20 cellular contexts compared by ENCODE assay signal in genomic region chr18:79912994-79913831, GRCh38. TPM values are rescaled to one million over a fixed set of nuclear protein-coding genes. Genes with fewer than 3 reads are reported as not detected.
DNase-seq lines count a peak whose midpoint lies in the region; ATAC-seq, FAIRE-seq and TF ChIP-seq lines count a peak whose summit lies in the region.
"Had no signal": no experiment of that assay in that cellular context is flagged by ENCODE, and none has a peak within 500 bp of the region (broad histone marks: within the 10 kb centered on the region; RNA-seq: fewer than 3 reads in every experiment).

No MANE protein-coding gene starts in this region.

- peaks cover 35% of the 10 kb centered on the region for H3K4me1 ChIP-seq in BLaER1
- peaks cover 0 to 12% (median 6%) of the 10 kb centered on the region in 4 experiments; a peak in 5 of 7 replicates for H3K4me1 ChIP-seq in H1 (replicated peaks in 1 of 4; ENCODE audit: control insufficient read depth in 3 of 4, insufficient read depth in 4 of 4, low read length in 3 of 4)
- H3K4me1 ChIP-seq: ascending aorta, right lobe of liver had no signal

- H3K27me3 Mint-ChIP-seq in IgD-negative memory B cell: no peaks in the 10 kb centered on the region
- no peaks in the 10 kb centered on the region for H3K27me3 Mint-ChIP-seq in naive thymus-derived CD8-positive, alpha-beta T cell
- H3K27me3 Mint-ChIP-seq: stimulated activated naive CD8-positive, alpha-beta T cell treated with anti-CD3 and anti-CD28 coated beads, Interleukin-15, amount 100 ng/mL, for 72 hours had no signal

- in situ Hi-C loops in G401 (cut with HindIII; ENCODE audit: low sequenced_read_pairs): no loop called here

- H3K9ac ChIP-seq in BLaER1 (no peak overlapping the region), H1 (replicated peaks in 1 of 4; ENCODE audit: extremely low read depth in 1 of 4, low read depth in 3 of 4, low read length in 3 of 4) (no peak overlapping the region; a peak in 1 of 7 replicates)
- H3K9ac ChIP-seq: GM23248 had no signal

- no peaks in the 10 kb centered on the region for H3K27me3 ChIP-seq in BLaER1
- H3K27me3 ChIP-seq in H1 (replicated peaks in 1 of 4; ENCODE audit: control insufficient read depth in 3 of 4, extremely low read depth in 1 of 4, insufficient read depth in 3 of 4, low read length in 3 of 4): no peaks in the 10 kb centered on the region
- H3K27me3 ChIP-seq: ascending aorta, right lobe of liver had no signal

- H2BK12ac ChIP-seq in H1 (ENCODE audit: low read depth, low read length): no peak overlapping the region

- no peak overlapping the region for H3K14ac ChIP-seq in H1 (ENCODE audit: insufficient read length)

- FAIRE-seq in H1 (lab: Jason Lieb, UNC): no peak
- FAIRE-seq in GM19239 (lab: Jason Lieb, UNC): no peak
- FAIRE-seq: GM12892 had no signal

- H3K4me1 Mint-ChIP-seq in IgD-negative memory B cell: peaks cover 7 to 16% (median 13%) of the 10 kb centered on the region in 3 donors
- H3K4me1 Mint-ChIP-seq in naive thymus-derived CD8-positive, alpha-beta T cell: peaks cover 22 to 51% (median 37%) of the 10 kb centered on the region in 4 donors

- no peak for ATAC-seq in naive thymus-derived CD8-positive, alpha-beta T cell
- ATAC-seq in GM19324 (IDR thresholded peaks at IDR 0.05; ENCODE audit: low FRiP score, unreplicated experiment): no peak

- peaks cover 12% of the 10 kb centered on the region for H3K36me3 Mint-ChIP-seq in IgD-negative memory B cell
- peaks cover 0 to 20% (median 12%) of the 10 kb centered on the region in 3 donors for H3K36me3 Mint-ChIP-seq in naive thymus-derived CD8-positive, alpha-beta T cell

- H3K79me1 ChIP-seq in H1 (ENCODE audit: low read depth, low read length): 0 out of 2 replicates have a peak, but pooled peaks cover 6% of the 10 kb centered on the region

- H3K23ac ChIP-seq in H1 (ENCODE audit: insufficient read length): no peak overlapping the region

- H4K8ac ChIP-seq in H1 (ENCODE audit: extremely low read depth, insufficient read depth, low read length): no peak overlapping the region

- TF ChIP-seq RAD21 in H1 (IDR thresholded peaks at IDR 0.05 in 1 of 2, conservative IDR thresholded peaks at IDR 0.05 in 1 of 2; ENCODE audit: low read depth in 2 of 2, low read length in 2 of 2): no peak

- H2BK15ac ChIP-seq in H1 (ENCODE audit: low read length): no peak overlapping the region

- no peak for TF ChIP-seq POLR2A in H1 (IDR thresholded peaks at IDR 0.05; ENCODE audit: control extremely low read depth in 1 of 2, low read depth in 2 of 2, low read length in 2 of 2)

- CTCF ChIA-PET in H1 (lab: Charles Lee; ENCODE audit: partially characterized antibody): interaction anchor here (0.8 to 2.1 kb wide), 8 partner anchors 8 to 115 kb away, joined by 3 to 6 read pairs (median 4); partner anchors contain the start of gene KCNG2

- no peak overlapping the region for H3K56ac ChIP-seq in H1 (replicated peaks; ENCODE audit: insufficient read length, low read depth, low read length)

- H3K4me2 ChIP-seq in BLaER1 (peak overlapping the region; percentile 76), H1 (ENCODE audit: insufficient read depth in 1 of 2, low read depth in 2 of 2, low read length in 2 of 2) (no peak overlapping the region; a peak in 1 of 4 replicates)

- 89% methylated on average over 28 of the region's 28 CpGs; no CpG with 5 or more reads in 1 of the 2 experiments for WGBS in H1 (ENCODE audit: extremely low coverage in 1 of 2, insufficient coverage in 1 of 2, insufficient read length in 1 of 2, insufficient replicate concordance in 2 of 2, low coverage in 1 of 2, low lambda C conversion rate in 2 of 2, missing lambda C conversion rate in 1 of 2), 2 experiments

- H4K5ac ChIP-seq in H1 (ENCODE audit: insufficient read length, low read depth, low read length): no peak overlapping the region

- H2BK20ac ChIP-seq in H1 (ENCODE audit: low read length): no peak overlapping the region

- H2AK5ac ChIP-seq in H1 (ENCODE audit: low read depth, low read length): no peak overlapping the region

- H3K23me2 ChIP-seq in H1 (ENCODE audit: low read depth, low read length): peaks cover 13% of the 10 kb centered on the region; the same call in 1 of the 2 replicates

- no peak overlapping the region for H2BK5ac ChIP-seq in H1 (ENCODE audit: low read depth, low read length)

- H3K36me3 ChIP-seq in BLaER1: peaks cover 90% of the 10 kb centered on the region
- no peaks in the 10 kb centered on the region for H3K36me3 ChIP-seq in H1 (ENCODE audit: control insufficient read depth in 2 of 4, insufficient read depth in 4 of 4, low read length in 3 of 4)

- TF ChIP-seq EP300 in H1 (IDR thresholded peaks at IDR 0.05; ENCODE audit: borderline replicate concordance in 1 of 2, low read depth in 2 of 2, low read length in 2 of 2): no peak

- no peak for TF ChIP-seq CTCF in H1 (IDR thresholded peaks at IDR 0.05; ENCODE audit: control extremely low read depth in 1 of 3, insufficient read depth in 1 of 3, low read depth in 1 of 3, low read length in 3 of 3)

- H3K18ac ChIP-seq in H1 (ENCODE audit: extremely low read depth, low read length): peak overlapping the region; percentile 48; the same call in 1 of the 2 replicates

- no peak overlapping the region for H2BK120ac ChIP-seq in H1 (replicated peaks; ENCODE audit: low read depth, low read length)

- no peak overlapping the region for H3K4ac ChIP-seq in H1 (replicated peaks; ENCODE audit: insufficient read length, low read depth, low read length)

- H3K4me3 ChIP-seq in BLaER1: no peak overlapping the region
- no peak overlapping the region for H3K4me3 ChIP-seq in H1 (ENCODE audit: extremely low read depth in 1 of 4, insufficient read depth in 2 of 4, low read depth in 3 of 4, low read length in 4 of 4)
- H3K4me3 ChIP-seq: ascending aorta, GM23248, right lobe of liver had no signal

- DNase-seq in H1 (ENCODE audit: low read depth in 1 of 2, low spot score in 2 of 2): peak in 1 of 2 experiments; percentile 39
- peak in 1 of 10 donors; percentile 3 for DNase-seq in naive thymus-derived CD8-positive, alpha-beta T cell
- DNase-seq in G401 (ENCODE audit: low spot score): no peak
- no peak for DNase-seq in GM19239 (ENCODE audit: insufficient read length, low spot score)
- no peak for DNase-seq in NCI-H1092 (lab: John Stamatoyannopoulos, UW)
- DNase-seq: EL, Karpas-422, NCI-H2029, NCI-H774, SHP77 had no signal

- H3K27ac ChIP-seq in BLaER1 (no peak overlapping the region), H1 (ENCODE audit: low read depth, low read length) (no peak overlapping the region)
- H3K27ac ChIP-seq: ascending aorta, C4-2B, GM23248, right lobe of liver had no signal

- H4K20me1 ChIP-seq in BLaER1 (peaks cover 100% of the 10 kb centered on the region), H1 (replicated peaks in 1 of 2; ENCODE audit: control insufficient read depth in 1 of 2, insufficient read depth in 2 of 2, low read length in 2 of 2) (peaks cover 2 to 4% of the 10 kb centered on the region in 2 experiments)

- POLR2A ChIA-PET in H1 (lab: Charles Lee; ENCODE audit: partially characterized antibody): interaction anchor here (0.6 kb wide), 1 partner anchor 15 kb away, joined by 3 read pairs; no protein-coding TSS in a partner anchor
- POLR2A ChIA-PET in naive thymus-derived CD8-positive, alpha-beta T cell (lab: Charles Lee): interaction anchor here (0.7 to 4.1 kb wide), 8 partner anchors 8 to 234 kb away, joined by 3 to 30 read pairs (median 4); partner anchors contain the start of genes SLC66A2 and TXNL4A

- no peak overlapping the region for H2AFZ ChIP-seq in H1 (ENCODE audit: low read length)
- H2AFZ ChIP-seq: GM23248 had no signal

- H3K27ac Mint-ChIP-seq in IgD-negative memory B cell: peak overlapping the region in 2 of 3 donors; percentile 10 to 82
- H3K27ac Mint-ChIP-seq in naive thymus-derived CD8-positive, alpha-beta T cell: peak overlapping the region; percentile 95 to 100 (median 98)

- H3K9me3 ChIP-seq in BLaER1: peaks cover 28% of the 10 kb centered on the region
- no peaks in the 10 kb centered on the region for H3K9me3 ChIP-seq in H1 (ENCODE audit: insufficient read depth in 2 of 2, low read depth in 1 of 2, low read length in 1 of 2)
- H3K9me3 ChIP-seq: ascending aorta, right lobe of liver had no signal

- H3K4me3 Mint-ChIP-seq in IgD-negative memory B cell: no peak overlapping the region
- peak overlapping the region; percentile 3 to 83 (median 78) for H3K4me3 Mint-ChIP-seq in naive thymus-derived CD8-positive, alpha-beta T cell

- no peaks in the 10 kb centered on the region for H3K79me2 ChIP-seq in H1 (ENCODE audit: control insufficient read depth in 1 of 2, insufficient read depth in 2 of 2, low read length in 2 of 2)

- H4K91ac ChIP-seq in H1 (replicated peaks; ENCODE audit: insufficient read length, low read length): no peak overlapping the region

- H3K9me3 Mint-ChIP-seq in IgD-negative memory B cell: peaks cover 0 to 3% (median 0%) of the 10 kb centered on the region in 3 donors
- peaks cover 0 to 18% (median 0%) of the 10 kb centered on the region in 9 donors for H3K9me3 Mint-ChIP-seq in naive thymus-derived CD8-positive, alpha-beta T cell

RNA-seq across cellular contexts. Expression of gene SLC66A2, which starts 38.2 kb away (rescaled TPM):
- polyA plus RNA-seq in IgD-negative memory B cell (30.3 TPM), H1 (2011; rRNA removed) (18.9 and 27.7 TPM in 2 replicates)
- 11.6 and 15.0 TPM in 2 replicates for total RNA-seq in H1 (2021; fragmentation: NEBNext Ultra II Directional; extraction: Animal tissue kit (Norgen Biotek cat#: 25700))
- polyA plus RNA-seq in H1 (2011; cell fraction: cytosol; rRNA removed): 19.7 TPM
- 43.4 TPM for polyA plus RNA-seq in H1 (2011; cell fraction: nucleus; rRNA removed)
- 12.3 to 18.5 TPM (median 17.5 TPM) in 4 replicates for polyA plus RNA-seq in H1 (2012, experiment 1 of 2)
- 14.0 TPM for polyA plus RNA-seq in H1 (2012, experiment 2 of 2)
- 8.8 TPM for polyA plus RNA-seq in H1 (2013, experiment 1 of 2)
- 9.4 TPM for polyA plus RNA-seq in H1 (2013, experiment 2 of 2)
- polyA minus RNA-seq in H1 (2011; rRNA and poly(A)+ RNA removed): 6.2 and 9.1 TPM in 2 replicates
- polyA minus RNA-seq in H1 (2011; cell fraction: cytosol; rRNA and poly(A)+ RNA removed): 9.5 TPM
- 12.7 TPM for polyA minus RNA-seq in H1 (2011; cell fraction: nucleus; rRNA and poly(A)+ RNA removed)
- 10 to 100 TPM; 31.8 to 38.7 TPM for total RNA-seq in naive thymus-derived CD8-positive, alpha-beta T cell
- 10 to 100 TPM; 14.1 to 22.0 (median 19.4) TPM for polyA plus RNA-seq in naive thymus-derived CD8-positive, alpha-beta T cell
- 65.7 and 94.9 TPM in 2 replicates for total RNA-seq in G401 (2014; rRNA removed; shearing (Covaris generic))

RNA-seq across cellular contexts. Expression of gene HSBP1L1, which starts 51.2 kb away (rescaled TPM):
- polyA plus RNA-seq in IgD-negative memory B cell (10.9 TPM), H1 (2011; rRNA removed) (1.3 and 1.4 TPM in 2 replicates)
- 0.69 and 1.0 TPM in 2 replicates for total RNA-seq in H1 (2021; fragmentation: NEBNext Ultra II Directional; extraction: Animal tissue kit (Norgen Biotek cat#: 25700))
- polyA plus RNA-seq in H1 (2011; cell fraction: cytosol; rRNA removed): 1.8 TPM
- polyA plus RNA-seq in H1 (2011; cell fraction: nucleus; rRNA removed): 1.5 TPM
- polyA plus RNA-seq in H1 (2012, experiment 1 of 2): 2.7 to 4.2 TPM (median 4.0 TPM) in 4 replicates
- polyA plus RNA-seq in H1 (2012, experiment 2 of 2): 1.6 TPM
- polyA plus RNA-seq in H1 (2013, experiment 1 of 2): 1.1 TPM
- polyA plus RNA-seq in H1 (2013, experiment 2 of 2): 1.3 TPM
- polyA minus RNA-seq in H1 (2011; rRNA and poly(A)+ RNA removed): 0.20 and 0.47 TPM in 2 replicates
- polyA minus RNA-seq in H1 (2011; cell fraction: cytosol; rRNA and poly(A)+ RNA removed): not detected
- 1.00 TPM for polyA minus RNA-seq in H1 (2011; cell fraction: nucleus; rRNA and poly(A)+ RNA removed)
- 10 to 100 TPM; 51.0 to 54.5 TPM for total RNA-seq in naive thymus-derived CD8-positive, alpha-beta T cell
- 10 to 100 TPM; 11.2 to 24.5 (median 16.0) TPM for polyA plus RNA-seq in naive thymus-derived CD8-positive, alpha-beta T cell
- total RNA-seq in G401 (2014; rRNA removed; shearing (Covaris generic)): 31.6 and 32.7 TPM in 2 replicates
- total RNA-seq: myocyte had no signal

Comparison
In these comparisons a context has a peak if more than half of its experiments do, and no peak if none do; other contexts are left out.
1. H3K4me3 Mint-ChIP-seq: peak in naive thymus-derived CD8-positive, alpha-beta T cell (10 of 10); none in IgD-negative memory B cell (0 of 4).
2. RNA of gene HSBP1L1, which starts 51.2 kb away (total RNA-seq): 51.0 to 54.5 TPM in naive thymus-derived CD8-positive, alpha-beta T cell and 31.6 to 32.7 TPM in G401; 0.69 to 1.0 TPM in H1; every median in the first group is over 10 times any median in the second.